8 cellular contexts compared by ENCODE assay signal in the genomic region with DNA sequence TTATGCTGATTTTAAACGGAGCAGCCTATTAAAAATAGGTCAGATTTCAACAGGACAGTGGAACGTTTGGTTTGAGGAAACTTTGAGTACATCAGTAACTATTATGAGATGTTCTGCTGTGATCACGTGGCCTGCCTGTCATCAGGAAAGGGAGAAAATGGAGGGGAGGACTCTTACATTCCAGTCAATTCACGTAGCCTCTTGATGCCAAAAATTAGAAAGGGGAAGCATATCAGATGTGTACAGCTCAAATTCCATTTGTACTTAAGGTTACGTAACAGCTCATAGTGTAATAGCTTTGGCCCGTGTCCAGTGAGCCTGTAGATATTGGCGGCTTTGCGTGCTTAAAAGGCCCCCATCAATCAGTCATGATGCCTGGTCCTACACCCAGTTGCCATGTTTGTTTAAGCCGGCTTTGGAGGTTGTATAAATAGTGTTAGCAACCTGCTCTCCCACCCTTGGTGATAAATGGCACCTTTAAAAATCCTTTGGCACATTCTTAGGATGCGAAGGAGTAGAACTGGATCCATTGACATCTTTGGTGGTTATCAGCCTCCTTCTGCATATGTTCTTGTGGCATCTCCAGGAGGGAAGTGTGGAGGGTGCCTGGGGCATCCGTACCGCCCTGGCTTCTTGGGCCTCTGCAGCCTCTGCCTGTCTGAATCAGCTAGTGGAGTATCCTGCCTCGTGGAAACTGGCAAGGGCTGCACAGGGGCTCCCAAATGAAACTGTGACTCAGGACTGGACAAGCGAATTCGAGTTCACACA.
DNase-seq lines count a peak whose midpoint lies in the region; ATAC-seq lines count a peak whose summit lies in the region.

No MANE protein-coding gene starts in this region.

- H3K9me3 Mint-ChIP-seq in activated naive CD4-positive, alpha-beta T cell treated with anti-CD3 and anti-CD28 coated beads for 36 hours = no peaks in the 10 kb centered on the region

- intact Hi-C loops in activated naive CD4-positive, alpha-beta T cell treated with anti-CD3 and anti-CD28 coated beads for 36 hours (cut with micrococcal nuclease) = no loop called here

- H3K36me3 Mint-ChIP-seq in activated naive CD4-positive, alpha-beta T cell treated with anti-CD3 and anti-CD28 coated beads for 36 hours (ENCODE audit: low read depth) = no peaks in the 10 kb centered on the region

- CTCF ChIA-PET in activated naive CD4-positive, alpha-beta T cell treated with anti-CD3 and anti-CD28 coated beads for 36 hours (lab: Charles Lee) = interaction anchor here (0.6 kb wide), 1 partner anchor 15 kb away, joined by 3 read pairs; no protein-coding TSS in a partner anchor

- DNase-seq in DMS153 treated with DMSO at 0.1 percent for 48 hours (lab: John Stamatoyannopoulos, UW; ENCODE audit: unreplicated experiment) = peak; percentile 74
- DNase-seq in NCI-H2196 treated with DMSO at 0.1 percent for 48 hours (lab: John Stamatoyannopoulos, UW; ENCODE audit: unreplicated experiment) = peak; percentile 49
- DNase-seq in dermis blood vessel endothelial cell = peak; percentile 93
- peak; percentile 97 for DNase-seq in non-pigmented ciliary epithelial cell (ENCODE audit: low read depth)
- DNase-seq in activated naive CD4-positive, alpha-beta T cell treated with anti-CD3 and anti-CD28 coated beads for 36 hours = no peak
- no peak for DNase-seq in anterior cingulate cortex (lab: John Stamatoyannopoulos, UW)
- DNase-seq in retina = no peak

- H3K4me1 Mint-ChIP-seq in activated naive CD4-positive, alpha-beta T cell treated with anti-CD3 and anti-CD28 coated beads for 36 hours (ENCODE audit: low read depth) = no peaks in the 10 kb centered on the region

- no peak for ATAC-seq in HG02610 (IDR thresholded peaks at IDR 0.05; ENCODE audit: unreplicated experiment)

- peaks cover 3% of the 10 kb centered on the region for H3K27me3 Mint-ChIP-seq in activated naive CD4-positive, alpha-beta T cell treated with anti-CD3 and anti-CD28 coated beads for 36 hours (ENCODE audit: low read depth)

- H3K27ac Mint-ChIP-seq in activated naive CD4-positive, alpha-beta T cell treated with anti-CD3 and anti-CD28 coated beads for 36 hours = no peak overlapping the region

- H3K4me3 Mint-ChIP-seq in activated naive CD4-positive, alpha-beta T cell treated with anti-CD3 and anti-CD28 coated beads for 36 hours = no peak overlapping the region

Comparison
In these comparisons a context has a peak if more than half of its experiments do, and no peak if none do; other contexts are left out.
1. DNase-seq: peak in DMS153 treated with DMSO at 0.1 percent for 48 hours (single experiment), NCI-H2196 treated with DMSO at 0.1 percent for 48 hours (single experiment), dermis blood vessel endothelial cell (single experiment) and non-pigmented ciliary epithelial cell (single experiment); none in activated naive CD4-positive, alpha-beta T cell treated with anti-CD3 and anti-CD28 coated beads for 36 hours (single experiment), anterior cingulate cortex (0 of 58) and retina (single experiment).